In the genomic region with DNA sequence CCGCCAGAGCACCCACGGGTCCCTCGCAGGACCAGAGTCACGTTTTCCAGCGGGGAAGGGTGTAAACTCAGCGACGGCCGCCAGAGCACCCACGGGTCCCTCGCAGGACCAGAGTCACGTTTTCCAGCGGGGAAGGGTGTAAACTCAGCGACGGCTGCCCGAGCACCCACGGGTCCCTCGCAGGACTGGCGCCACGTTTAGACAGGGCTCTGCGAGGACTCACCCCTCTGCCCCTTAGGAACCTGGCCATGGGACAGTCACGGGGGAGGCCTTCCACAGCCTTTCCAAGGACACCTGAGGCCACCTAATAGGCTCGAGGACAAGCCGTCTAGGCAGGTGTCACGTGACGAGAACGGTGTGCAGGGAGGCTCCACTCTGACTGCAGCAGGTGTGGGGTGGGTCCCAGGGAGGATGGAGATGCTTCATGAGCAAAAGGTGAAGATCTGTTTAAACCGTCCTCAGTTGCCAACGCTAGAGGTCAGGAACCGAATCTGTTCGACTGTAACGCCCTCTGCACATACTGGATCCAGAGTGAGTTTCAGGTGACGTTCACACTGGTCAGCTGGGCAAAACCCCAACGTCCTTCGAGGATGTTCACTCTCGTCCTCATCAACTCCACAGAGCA, we compare ENCODE assay signal across 19 cellular contexts. TPM values are rescaled to one million over a fixed set of nuclear protein-coding genes. Genes with fewer than 3 reads are reported as not detected.
DNase-seq lines count a peak whose midpoint lies in the region; ATAC-seq and TF ChIP-seq lines count a peak whose summit lies in the region.
"Had no signal": no experiment of that assay in that cellular context is flagged by ENCODE, and none has a peak within 500 bp of the region (broad histone marks: within the 10 kb centered on the region; RNA-seq: fewer than 3 reads in every experiment).

No MANE protein-coding gene starts in this region.

- intact Hi-C loops in sciatic nerve (cut with DNase I), result loop anchor here (10.0 kb wide), 1 partner anchor 57 kb away; no protein-coding TSS in a partner anchor

- in situ Hi-C loops in brain microvascular endothelial cell (cut with HindIII; ENCODE audit: low pct_ligation_motif_present, low sequenced_read_pairs), result no loop called here

- H3K27ac ChIP-seq in brain microvascular endothelial cell, result no peak overlapping the region

- no peak for TF ChIP-seq CTCF in brain microvascular endothelial cell (IDR thresholded peaks at IDR 0.05; ENCODE audit: low read depth, low read length, missing control alignments)

- no peak for ATAC-seq in sciatic nerve
- ATAC-seq: PC-3 had no signal

- H3K27me3 ChIP-seq in brain microvascular endothelial cell (replicated peaks), result no peaks in the 10 kb centered on the region
- H3K27me3 ChIP-seq: BE2C had no signal

- H3K4me3 ChIP-seq in brain microvascular endothelial cell (ENCODE audit: low read depth, low read length), result no peak overlapping the region

- H3K36me3 ChIP-seq in brain microvascular endothelial cell (replicated peaks), result no peaks in the 10 kb centered on the region
- H3K36me3 ChIP-seq: BE2C had no signal

- DNase-seq in activated effector memory CD4-positive, alpha-beta T cell treated with anti-CD3 and anti-CD28 coated beads, Interleukin-2, amount 50 U/mL, for 16 hours, result peak; percentile 57
- no peak for DNase-seq in activated effector memory CD4-positive, alpha-beta T cell treated with Interleukin-2 at 50 U/mL for 16 hours
- DNase-seq in islet precursor cell (peak; percentile 51), sciatic nerve (ENCODE audit: low spot score) (peak; percentile 43), NCI-H526 treated with DMSO at 0.1 percent for 48 hours (lab: John Stamatoyannopoulos, UW) (no peak), brain microvascular endothelial cell (no peak)
- DNase-seq in activated CD4-positive, alpha-beta T cell treated with anti-CD3 and anti-CD28 coated beads for 4 hours, result no peak
- DNase-seq: BE2C; CD4-positive, CD25-positive, alpha-beta regulatory T cell; EL; GF-D8; MV-4-11; NCI-H1694; NCI-H2081; NCI-H2171; NCI-H345; NCI-H526; PC-3; SHP77 had no signal

RNA-seq across cellular contexts. Expression of a gene that starts 48.0 kb away (rescaled TPM):
- 131 TPM for total RNA-seq in sciatic nerve

Comparison
In these comparisons a context has a peak if more than half of its experiments do, and no peak if none do; other contexts are left out.
1. DNase-seq: peak in activated effector memory CD4-positive, alpha-beta T cell treated with anti-CD3 and anti-CD28 coated beads, Interleukin-2, amount 50 U/mL, for 16 hours (single experiment), islet precursor cell (single experiment) and sciatic nerve (single experiment); none in activated effector memory CD4-positive, alpha-beta T cell treated with Interleukin-2 at 50 U/mL for 16 hours (single experiment), NCI-H526 treated with DMSO at 0.1 percent for 48 hours (single experiment), brain microvascular endothelial cell (single experiment) and activated CD4-positive, alpha-beta T cell treated with anti-CD3 and anti-CD28 coated beads for 4 hours (0 of 2).